ENCODE assay signal across 7 cellular contexts in the genomic region with DNA sequence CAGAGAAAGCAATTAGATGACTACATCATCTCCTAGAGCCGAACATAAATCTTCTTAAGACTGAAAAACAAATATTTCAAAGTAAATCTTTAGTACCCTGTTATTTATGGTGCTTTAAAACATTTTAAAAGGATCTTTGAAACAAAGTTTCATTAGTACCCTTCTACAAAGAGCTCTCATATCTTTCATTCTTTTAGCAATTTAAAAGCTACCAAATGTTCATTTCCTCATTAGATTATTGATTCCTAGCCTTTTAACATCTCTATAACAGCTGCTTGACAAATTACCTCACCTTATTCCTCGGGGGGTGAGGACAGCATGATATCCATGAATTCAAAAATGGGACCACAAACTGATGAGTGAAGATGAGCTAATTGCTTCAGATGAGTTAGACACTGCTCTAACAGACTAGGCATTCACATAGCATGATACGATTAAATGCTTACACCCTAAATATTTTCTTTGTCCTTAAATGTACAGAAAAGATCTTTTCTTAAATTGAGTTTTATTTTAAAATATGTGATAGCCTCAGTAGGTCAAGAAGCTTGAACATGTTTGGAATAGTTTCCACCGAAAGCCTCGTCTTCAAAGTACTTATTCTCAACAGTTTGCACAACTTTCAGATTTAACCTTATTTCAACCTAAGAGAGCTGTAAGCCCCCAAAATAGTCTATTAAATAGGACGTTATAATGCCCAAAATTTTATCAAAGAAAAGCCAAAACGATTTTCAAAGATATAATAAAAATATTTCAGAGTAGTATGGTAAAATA. TPM values are rescaled to one million over a fixed set of nuclear protein-coding genes. Genes with fewer than 3 reads are reported as not detected.
DNase-seq lines count a peak whose midpoint lies in the region; ATAC-seq and TF ChIP-seq lines count a peak whose summit lies in the region.

No MANE protein-coding gene starts in this region.

- peak overlapping the region; percentile 78 for H3K4me2 ChIP-seq in OCI-LY1 (ENCODE audit: low read length)

- H3K9me2 ChIP-seq in OCI-LY1 (ENCODE audit: low read depth, low read length), result no peaks in the 10 kb centered on the region

- no peaks in the 10 kb centered on the region for H3K36me3 Mint-ChIP-seq in endothelial cell (ENCODE audit: low read depth, unreplicated experiment)

- peak overlapping the region; percentile 99 for H3K4me3 Mint-ChIP-seq in endothelial cell (ENCODE audit: unreplicated experiment)

- H3K4me1 ChIP-seq in OCI-LY1 (ENCODE audit: insufficient read depth, low read length, severe bottlenecking) (peaks cover 70% of the 10 kb centered on the region), rectal smooth muscle tissue (ENCODE audit: control insufficient read depth, insufficient read depth, low read length) (peaks cover 18% of the 10 kb centered on the region)

- H3K27me3 ChIP-seq in OCI-LY1 (ENCODE audit: insufficient read depth, low read length), result no peaks in the 10 kb centered on the region
- H3K27me3 ChIP-seq in rectal smooth muscle tissue (ENCODE audit: control insufficient read depth, insufficient read depth, low read length), result no peaks in the 10 kb centered on the region

- no peaks in the 10 kb centered on the region for H3F3A ChIP-seq in OCI-LY1 (ENCODE audit: insufficient read depth, low read length)

- H3K4me3 ChIP-seq in GM08714 (ENCODE audit: low read length) (peak overlapping the region; percentile 76; the same call in 1 of the 2 replicates), OCI-LY1 (ENCODE audit: low read depth, low read length, poor library complexity, severe bottlenecking) (peak overlapping the region; percentile 73), rectal smooth muscle tissue (ENCODE audit: low read length) (peak overlapping the region; percentile 93)

- H4K20me1 ChIP-seq in OCI-LY1 (ENCODE audit: insufficient read depth, low read length), result no peaks in the 10 kb centered on the region

- no peak for ATAC-seq in GM19467 (IDR thresholded peaks at IDR 0.05; ENCODE audit: unreplicated experiment)
- ATAC-seq in GM19397 (IDR thresholded peaks at IDR 0.05; ENCODE audit: unreplicated experiment), result no peak
- ATAC-seq in sciatic nerve, result no peak

- TF ChIP-seq CTCF in OCI-LY1 (IDR thresholded peaks at IDR 0.05; ENCODE audit: low read length), result no peak
- no peak for TF ChIP-seq CTCF in endothelial cell (IDR thresholded peaks at IDR 0.05; ENCODE audit: unreplicated experiment)

- peak overlapping the region; percentile 89 for H3K9ac ChIP-seq in OCI-LY1 (ENCODE audit: low read length)
- H3K9ac ChIP-seq in rectal smooth muscle tissue (ENCODE audit: low read length), result no peak overlapping the region

- no peaks in the 10 kb centered on the region for H3K36me3 ChIP-seq in OCI-LY1 (ENCODE audit: insufficient read depth, low read length)
- H3K36me3 ChIP-seq in rectal smooth muscle tissue (ENCODE audit: control insufficient read depth, insufficient read depth, low read length), result no peaks in the 10 kb centered on the region

- H3K27ac Mint-ChIP-seq in endothelial cell (ENCODE audit: unreplicated experiment), result no peak overlapping the region

- DNase-seq in endothelial cell (ENCODE audit: low spot score), result no peak
- DNase-seq in sciatic nerve (ENCODE audit: low spot score), result no peak

- H3K9me3 ChIP-seq in OCI-LY1 (ENCODE audit: low read length), result no peaks in the 10 kb centered on the region

- H3K9me3 Mint-ChIP-seq in endothelial cell (ENCODE audit: unreplicated experiment), result no peaks in the 10 kb centered on the region

- no peak overlapping the region for H2AFZ ChIP-seq in OCI-LY1 (ENCODE audit: low read length)

- H3K79me2 ChIP-seq in OCI-LY1 (ENCODE audit: insufficient read depth, low read length), result peaks cover 58% of the 10 kb centered on the region

- H3K27ac ChIP-seq in OCI-LY1 (ENCODE audit: low read depth, low read length, poor library complexity, severe bottlenecking), result peak overlapping the region; percentile 78
- H3K27ac ChIP-seq in rectal smooth muscle tissue (ENCODE audit: low read depth, low read length), result no peak overlapping the region

- peaks cover 10% of the 10 kb centered on the region for H3K27me3 Mint-ChIP-seq in endothelial cell (ENCODE audit: unreplicated experiment)

- peaks cover 24% of the 10 kb centered on the region for H3K4me1 Mint-ChIP-seq in endothelial cell (ENCODE audit: unreplicated experiment)

- intact Hi-C loops in sciatic nerve (cut with DNase I), result no loop called here

RNA-seq across cellular contexts. Expression of gene ATAD2B, which starts 2.1 kb away (rescaled TPM):
- 23.6 TPM for total RNA-seq in endothelial cell (ENCODE audit: unreplicated experiment)
- 42.2 TPM for total RNA-seq in sciatic nerve

RNA-seq across cellular contexts. Expression of gene UBXN2A, which starts 15.5 kb away (rescaled TPM):
- total RNA-seq in endothelial cell (ENCODE audit: unreplicated experiment) (14.9 TPM), sciatic nerve (30.3 TPM)
